Comparison of ENCODE assay signal across 8 cellular contexts in the genomic region with DNA sequence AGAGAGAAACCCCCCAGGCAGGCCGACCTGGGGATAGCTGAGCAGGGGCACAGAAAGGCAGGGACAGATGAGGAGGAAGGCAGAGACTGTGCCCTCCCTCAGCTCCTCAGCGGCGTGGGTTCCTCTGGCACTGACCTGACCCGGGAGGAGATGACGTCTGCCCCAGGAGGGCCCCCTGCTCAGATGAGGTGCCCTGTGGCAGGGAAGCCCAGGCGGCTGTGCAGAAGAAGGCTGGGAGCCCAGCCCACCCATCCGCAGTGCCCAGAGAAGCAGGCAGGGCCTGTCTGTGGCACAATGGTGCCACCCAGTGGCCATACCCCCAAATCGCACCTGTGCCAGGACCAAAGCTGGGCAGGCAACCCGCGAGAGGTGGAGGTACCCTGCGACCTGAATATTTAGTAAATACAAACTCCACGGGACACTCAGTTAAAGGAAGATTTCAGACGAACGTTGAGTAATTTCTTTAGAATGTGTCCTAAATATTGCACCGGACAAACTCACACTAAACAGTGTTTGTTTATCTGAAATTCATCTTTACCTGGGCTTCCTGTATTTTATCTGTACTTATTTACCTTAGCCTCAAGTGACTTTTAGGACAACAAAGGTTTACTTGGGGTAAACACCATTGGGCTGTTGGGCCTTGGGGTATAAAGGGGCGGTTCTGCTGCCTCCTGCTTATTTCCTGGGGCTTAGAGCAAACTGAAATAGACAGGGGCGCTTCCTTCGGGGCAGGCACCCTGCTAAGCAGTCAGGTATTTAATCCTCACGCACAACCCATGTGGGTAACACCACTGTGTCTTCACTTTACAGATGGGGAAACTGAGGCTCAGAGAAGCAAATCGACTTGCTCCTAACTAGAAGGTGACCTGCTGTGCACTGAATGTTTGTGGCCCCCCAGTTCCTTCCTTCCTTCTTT.
DNase-seq lines count a peak whose midpoint lies in the region; ATAC-seq lines count a peak whose summit lies in the region.

No MANE protein-coding gene starts in this region.

- no peak overlapping the region for H3K4me3 ChIP-seq in effector memory CD4-positive, alpha-beta T cell (ENCODE audit: insufficient read depth, low read depth, low read length, poor library complexity, severe bottlenecking)

- no peak overlapping the region for H3K27ac ChIP-seq in effector memory CD4-positive, alpha-beta T cell (ENCODE audit: insufficient read depth, low read length, poor library complexity, severe bottlenecking)

- no peaks in the 10 kb centered on the region for H3K27me3 ChIP-seq in effector memory CD4-positive, alpha-beta T cell (replicated peaks; ENCODE audit: control insufficient read depth, insufficient read depth, low read length, poor library complexity, severe bottlenecking)

- no peaks in the 10 kb centered on the region for H3K9me3 ChIP-seq in effector memory CD4-positive, alpha-beta T cell (ENCODE audit: control insufficient read depth, low read length)

- H3K36me3 ChIP-seq in effector memory CD4-positive, alpha-beta T cell (ENCODE audit: control insufficient read depth, insufficient read depth, low read length), result no peaks in the 10 kb centered on the region

- H3K4me1 ChIP-seq in effector memory CD4-positive, alpha-beta T cell (ENCODE audit: control insufficient read depth, insufficient read depth, low read length, poor library complexity, severe bottlenecking), result no peaks in the 10 kb centered on the region

- peak; percentile 83 for ATAC-seq in HG02571 (IDR thresholded peaks at IDR 0.05; ENCODE audit: unreplicated experiment)

- DNase-seq in NCI-H2196 (lab: John Stamatoyannopoulos, UW; ENCODE audit: unreplicated experiment) (peak; percentile 66), NCI-H2196 treated with DMSO at 0.1 percent for 48 hours (lab: John Stamatoyannopoulos, UW; ENCODE audit: unreplicated experiment) (no peak), NCI-H1105 (lab: John Stamatoyannopoulos, UW) (peak; percentile 11), midbrain (lab: John Stamatoyannopoulos, UW) (peak; percentile 55)
- peak; percentile 39 to 56 for DNase-seq in activated CD4-positive, alpha-beta T cell treated with anti-CD3 and anti-CD28 coated beads, Interleukin-2, amount 50 U/mL, for 4 hours
- peak in 2 of 3 donors; percentile 12 to 34 for DNase-seq in effector memory CD4-positive, alpha-beta T cell
- peak; percentile 51 for DNase-seq in stimulated activated CD8-positive, alpha-beta memory T cell treated with anti-CD3 and anti-CD28 coated beads, Interleukin-7, amount 100 ng/mL, for 24 hours (ENCODE audit: low read depth)
